Comparison of ENCODE assay signal across 25 cellular contexts in the genomic region with DNA sequence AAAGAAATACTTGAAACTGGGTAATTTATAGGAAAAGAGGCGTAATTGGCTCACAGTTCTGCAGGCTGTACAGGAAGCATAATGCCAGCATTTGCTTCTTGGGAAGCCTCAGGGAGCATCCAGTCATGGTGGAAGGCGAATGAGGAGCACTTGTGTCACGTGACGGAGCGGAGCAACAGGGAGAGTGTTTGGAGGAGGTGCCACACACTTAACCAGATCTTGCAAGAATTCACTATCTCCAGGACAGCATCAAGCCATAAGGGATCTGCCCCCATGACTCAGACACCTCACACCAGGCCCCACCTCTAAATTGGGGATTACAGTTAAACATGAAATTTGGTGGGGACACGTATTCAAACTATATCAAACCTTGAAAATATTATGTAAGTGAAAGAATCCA.
DNase-seq lines count a peak whose midpoint lies in the region; ATAC-seq, FAIRE-seq and TF ChIP-seq lines count a peak whose summit lies in the region.
"Had no signal": no experiment of that assay in that cellular context is flagged by ENCODE, and none has a peak within 500 bp of the region (broad histone marks: within the 10 kb centered on the region; RNA-seq: fewer than 3 reads in every experiment).

No MANE protein-coding gene starts in this region.

- TF ChIP-seq EP300 in K562 (IDR thresholded peaks at IDR 0.05; ENCODE audit: low read length), result no peak
- no peak for TF ChIP-seq EP300 in esophagus muscularis mucosa (IDR thresholded peaks at IDR 0.05)

- CTCF ChIA-PET in K562 (lab: Yijun Ruan, JAX; ENCODE audit: low intra/inter-chr PET ratio), result no interaction called here

- in situ Hi-C loops in K562 (cut with MboI), result no loop called here

- H3K9me1 ChIP-seq in K562 (ENCODE audit: control insufficient read depth, insufficient read depth, low read length), result no peaks in the 10 kb centered on the region

- no peak overlapping the region for H3K4me3 ChIP-seq in K562
- no peak overlapping the region for H3K4me3 ChIP-seq in esophagus muscularis mucosa
- no peak overlapping the region for H3K4me3 ChIP-seq in osteoblast (ENCODE audit: insufficient read depth, low read length)
- H3K4me3 ChIP-seq: BLaER1, GM12878 had no signal

- TF ChIP-seq RAD21 in K562 (CRISPR knock-in tag; conservative IDR thresholded peaks at IDR 0.05 in 1 of 2, IDR thresholded peaks at IDR 0.05 in 1 of 2), result no peak

- DNase-seq in K562 (ENCODE audit: extremely low read depth in 1 of 4, low spot score in 3 of 4) (peak in 1 of 4 experiments; percentile 32), esophagus muscularis mucosa (ENCODE audit: extremely low spot score) (peak; percentile 37), osteoblast (ENCODE audit: insufficient read length, low spot score, missing footprints) (peak; percentile 30), NCI-H2107 treated with DMSO at 0.1 percent for 48 hours (lab: John Stamatoyannopoulos, UW; ENCODE audit: unreplicated experiment) (no peak), Right ventricle myocardium superior (no peak)
- DNase-seq: 8988T; ACHN; BE2C; C1 segment of cervical spinal cord; CD4-positive, alpha-beta memory T cell; CD4-positive, CD25-positive, alpha-beta regulatory T cell; CD8-positive, alpha-beta memory T cell; COR-L47; DMS 273 treated with DMSO at 0.1 percent for 48 hours; DMS153; DMS53; DMS79; DND-41; EL; GDM1 had no signal

- H3K27ac ChIP-seq in K562 (ENCODE audit: extremely low read depth, low read depth, low read length) (no peak overlapping the region), esophagus muscularis mucosa (replicated peaks in 1 of 4) (no peak overlapping the region), osteoblast (ENCODE audit: low read depth, low read length) (no peak overlapping the region)
- H3K27ac ChIP-seq: BLaER1 had no signal

- H3K27me3 ChIP-seq in K562 (ENCODE audit: control insufficient read depth in 2 of 2, insufficient read depth in 2 of 2, low read length in 2 of 2) (no peaks in the 10 kb centered on the region; a peak in 1 of 5 replicates), esophagus muscularis mucosa (no peaks in the 10 kb centered on the region), osteoblast (ENCODE audit: insufficient read depth, low read length) (peaks cover 16% of the 10 kb centered on the region)
- H3K27me3 ChIP-seq: BE2C, BLaER1 had no signal

- POLR2A ChIA-PET in K562 (lab: Yijun Ruan, JAX), result no interaction called here

- H3K9me3 ChIP-seq in K562 (replicated peaks; ENCODE audit: control insufficient read depth, insufficient read depth, low read depth, low read length) (no peaks in the 10 kb centered on the region; the same call in 1 of the 2 replicates), esophagus muscularis mucosa (no peaks in the 10 kb centered on the region), osteoblast (ENCODE audit: low read depth, low read length) (no peaks in the 10 kb centered on the region)
- H3K9me3 ChIP-seq: BE2C had no signal

- ATAC-seq in K562 (peak; percentile 57; the same call in 2 of the 3 replicates), Right ventricle myocardium superior (ENCODE audit: poor library complexity) (no peak)
- ATAC-seq: GM12878 had no signal

- no peak overlapping the region for H2AFZ ChIP-seq in K562 (ENCODE audit: low read depth, low read length)
- no peak overlapping the region for H2AFZ ChIP-seq in osteoblast (ENCODE audit: low read length)

- H3K36me3 ChIP-seq in K562 (ENCODE audit: control insufficient read depth, insufficient read depth, low read length), result no peaks in the 10 kb centered on the region
- H3K36me3 ChIP-seq in esophagus muscularis mucosa, result no peaks in the 10 kb centered on the region
- H3K36me3 ChIP-seq in osteoblast (ENCODE audit: insufficient read depth, low read length), result no peaks in the 10 kb centered on the region
- H3K36me3 ChIP-seq: BE2C, BLaER1 had no signal

- H4K20me1 ChIP-seq in K562 (replicated peaks; ENCODE audit: control insufficient read depth, insufficient read depth, low read length) (no peaks in the 10 kb centered on the region), osteoblast (ENCODE audit: insufficient read depth, low read length) (no peaks in the 10 kb centered on the region)
- H4K20me1 ChIP-seq: BLaER1 had no signal

- BruUV-seq in K562 (replicated peaks; lab: Mats Ljungman, UMichigan), result no TSS peak

- TF ChIP-seq POLR2A in K562 (conservative IDR thresholded peaks at IDR 0.05), result no peak
- TF ChIP-seq POLR2A in esophagus muscularis mucosa (IDR thresholded peaks at IDR 0.05; ENCODE audit: low read depth), result no peak

- no peak for FAIRE-seq in K562 (lab: Jason Lieb, UNC)
- FAIRE-seq: A204.1, GM12878, GM12892, GM18507 had no signal

- H3K79me2 ChIP-seq in K562 (ENCODE audit: control insufficient read depth, insufficient read depth, low read length), result no peaks in the 10 kb centered on the region
- no peaks in the 10 kb centered on the region for H3K79me2 ChIP-seq in osteoblast (ENCODE audit: insufficient read depth, low read length)

- 27% methylated on average over 6 of the region's 6 CpGs for WGBS in K562 (ENCODE audit: insufficient coverage, low coverage, missing lambda C conversion rate)
- 81% methylated on average over 6 of the region's 6 CpGs for WGBS in esophagus muscularis mucosa

- H3K9ac ChIP-seq in K562 (ENCODE audit: insufficient read depth in 1 of 2, low read depth in 2 of 2, low read length in 2 of 2), result no peak overlapping the region
- H3K9ac ChIP-seq: BLaER1 had no signal

- intact Hi-C loops in K562 (cut with micrococcal nuclease) (no loop called here), esophagus muscularis mucosa (cut with DNase I) (no loop called here), Right ventricle myocardium superior (cut with DNase I) (no loop called here)

- no peak overlapping the region for H3K4me2 ChIP-seq in K562 (ENCODE audit: insufficient read depth, low read length)
- no peak overlapping the region for H3K4me2 ChIP-seq in osteoblast (ENCODE audit: insufficient read depth, low read length)
- H3K4me2 ChIP-seq: BLaER1 had no signal

- H3K4me1 ChIP-seq in K562 (replicated peaks in 1 of 2; ENCODE audit: control insufficient read depth in 2 of 2, insufficient read depth in 2 of 2, low read length in 2 of 2) (peaks cover 2 to 15% of the 10 kb centered on the region in 2 experiments; a peak in 4 of 5 replicates), esophagus muscularis mucosa (peaks cover 0 to 9% (median 7%) of the 10 kb centered on the region in 4 donors), osteoblast (ENCODE audit: insufficient read depth, low read length) (no peaks in the 10 kb centered on the region)
- H3K4me1 ChIP-seq: BLaER1 had no signal

- no peak for TF ChIP-seq CTCF in K562 (IDR thresholded peaks at IDR 0.05 in 2 of 3, conservative IDR thresholded peaks at IDR 0.05 in 1 of 3; ENCODE audit: insufficient read depth in 2 of 3, low read depth in 1 of 3, low read length in 3 of 3)
- no peak for TF ChIP-seq CTCF in esophagus muscularis mucosa (IDR thresholded peaks at IDR 0.05)
- no peak for TF ChIP-seq CTCF in osteoblast (IDR thresholded peaks at IDR 0.05; ENCODE audit: extremely low read depth, low read depth, low read length)

TF ChIP-seq in K562, 482 proteins besides CTCF, POLR2A, EP300 and RAD21 (continues in another document):
- TF ChIP-seq PHF8 (IDR thresholded peaks at IDR 0.05; ENCODE audit: borderline replicate concordance, low read length) (no peak), HDAC8 (tag; IDR thresholded peaks at IDR 0.05) (no peak), CAMTA2 (CRISPR knock-in tag; conservative IDR thresholded peaks at IDR 0.05) (no peak), TAF9B (IDR thresholded peaks at IDR 0.05; ENCODE audit: partially characterized antibody) (no peak), SIN3B (IDR thresholded peaks at IDR 0.05; ENCODE audit: low read depth) (no peak), ZNF239 (CRISPR knock-in tag; IDR thresholded peaks at IDR 0.05) (no peak), SMAD3 (CRISPR knock-in tag; conservative IDR thresholded peaks at IDR 0.05) (no peak), ZNF75A (CRISPR knock-in tag; IDR thresholded peaks at IDR 0.05) (no peak), RUNX1 (IDR thresholded peaks at IDR 0.05; ENCODE audit: low read depth) (no peak), TOE1 (IDR thresholded peaks at IDR 0.05; ENCODE audit: borderline replicate concordance) (peak; percentile 75; the same call in 1 of the 2 replicates), TOE1 (CRISPR knock-in tag; IDR thresholded peaks at IDR 0.05; ENCODE audit: borderline replicate concordance, low read depth) (no peak), NR2C2 (CRISPR knock-in tag; IDR thresholded peaks at IDR 0.05) (no peak), NR2C2 (tag; IDR thresholded peaks at IDR 0.05) (no peak), ZNF253 (CRISPR knock-in tag; conservative IDR thresholded peaks at IDR 0.05) (no peak), BHLHE40 (IDR thresholded peaks at IDR 0.05; ENCODE audit: low read length) (peak; percentile 33; the same call in 1 of the 2 replicates)
- TF ChIP-seq, protein P1, sequence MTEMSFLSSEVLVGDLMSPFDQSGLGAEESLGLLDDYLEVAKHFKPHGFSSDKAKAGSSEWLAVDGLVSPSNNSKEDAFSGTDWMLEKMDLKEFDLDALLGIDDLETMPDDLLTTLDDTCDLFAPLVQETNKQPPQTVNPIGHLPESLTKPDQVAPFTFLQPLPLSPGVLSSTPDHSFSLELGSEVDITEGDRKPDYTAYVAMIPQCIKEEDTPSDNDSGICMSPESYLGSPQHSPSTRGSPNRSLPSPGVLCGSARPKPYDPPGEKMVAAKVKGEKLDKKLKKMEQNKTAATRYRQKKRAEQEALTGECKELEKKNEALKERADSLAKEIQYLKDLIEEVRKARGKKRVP (CRISPR knock-in tag; IDR thresholded peaks at IDR 0.05), result no peak
- TF ChIP-seq, protein P2, sequence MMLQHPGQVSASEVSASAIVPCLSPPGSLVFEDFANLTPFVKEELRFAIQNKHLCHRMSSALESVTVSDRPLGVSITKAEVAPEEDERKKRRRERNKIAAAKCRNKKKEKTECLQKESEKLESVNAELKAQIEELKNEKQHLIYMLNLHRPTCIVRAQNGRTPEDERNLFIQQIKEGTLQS (IDR thresholded peaks at IDR 0.05), result peak; percentile 20; the same call in 1 of the 2 replicates
- TF ChIP-seq, protein P2 (CRISPR knock-in tag; conservative IDR thresholded peaks at IDR 0.05), result no peak

Comparison
In these comparisons a context has a peak if more than half of its experiments do, and no peak if none do; other contexts are left out.
1. DNase-seq: peak in esophagus muscularis mucosa (single experiment) and osteoblast (single experiment); none in NCI-H2107 treated with DMSO at 0.1 percent for 48 hours (single experiment) and Right ventricle myocardium superior (single experiment).